16 cellular contexts compared by ENCODE assay signal in the genomic region with DNA sequence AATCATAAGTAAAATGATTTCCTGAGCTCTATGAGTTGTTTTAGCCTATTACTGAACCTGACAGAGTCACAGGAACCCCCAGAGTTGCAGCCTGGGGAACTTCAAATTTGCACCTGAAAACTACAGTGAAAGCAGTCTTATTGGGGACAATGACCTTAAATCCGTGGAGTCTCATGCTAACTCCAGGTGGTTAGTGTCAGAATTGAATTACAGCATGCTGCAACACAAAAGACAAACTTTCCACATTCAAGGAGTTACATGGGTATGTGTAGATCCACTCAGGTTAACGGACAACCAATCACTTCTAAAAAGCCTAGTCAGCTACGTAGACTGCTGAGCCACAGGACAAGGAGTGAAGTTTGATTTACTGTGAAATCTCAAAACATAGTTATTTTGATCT. TPM values are rescaled to one million over a fixed set of nuclear protein-coding genes. Genes with fewer than 3 reads are reported as not detected.
DNase-seq lines count a peak whose midpoint lies in the region; ATAC-seq and TF ChIP-seq lines count a peak whose summit lies in the region.
"Had no signal": no experiment of that assay in that cellular context is flagged by ENCODE, and none has a peak within 500 bp of the region (broad histone marks: within the 10 kb centered on the region; RNA-seq: fewer than 3 reads in every experiment).

No MANE protein-coding gene starts in this region.

- H3K9me3 ChIP-seq in HUES6 (ENCODE audit: control insufficient read depth, insufficient read depth, low read depth, low read length) (no peaks in the 10 kb centered on the region), endodermal cell (ENCODE audit: control insufficient read depth, low read length) (no peaks in the 10 kb centered on the region), uterus (no peaks in the 10 kb centered on the region)

- H3K9me3 Mint-ChIP-seq in endodermal cell, result no peaks in the 10 kb centered on the region
- H3K9me3 Mint-ChIP-seq: CD8-positive, alpha-beta memory T cell had no signal

- peaks cover 32% of the 10 kb centered on the region for H3K4me1 Mint-ChIP-seq in endodermal cell

- H3K27me3 Mint-ChIP-seq in endodermal cell (ENCODE audit: insufficient read depth), result no peaks in the 10 kb centered on the region
- H3K27me3 Mint-ChIP-seq: CD8-positive, alpha-beta memory T cell had no signal

- DNase-seq in endodermal cell (peak; percentile 60), iPS-NIHi11 (ENCODE audit: low spot score) (peak; percentile 28), NCI-H2196 (lab: John Stamatoyannopoulos, UW; ENCODE audit: unreplicated experiment) (no peak), uterus (no peak)
- no peak for DNase-seq in activated CD4-positive, alpha-beta T cell treated with anti-CD3 and anti-CD28 coated beads for 48 hours
- DNase-seq: C1 segment of cervical spinal cord; CD8-positive, alpha-beta memory T cell; KBM-7; NCI-H1105; NCI-H1694; NCI-H510A; NCI-H82; PC-9 had no signal

- H3K9ac ChIP-seq in HUES6 (ENCODE audit: low read length) (peak overlapping the region; percentile 3), endodermal cell (ENCODE audit: extremely low read depth, low read length, poor library complexity, severe bottlenecking) (no peak overlapping the region)

- TF ChIP-seq POLR2A in uterus (IDR thresholded peaks at IDR 0.05), result no peak

- H3K27me3 ChIP-seq in HUES6 (ENCODE audit: control insufficient read depth, insufficient read depth, low read length) (no peaks in the 10 kb centered on the region), endodermal cell (ENCODE audit: control insufficient read depth, insufficient read depth, low read length, poor library complexity, severe bottlenecking) (no peaks in the 10 kb centered on the region), uterus (no peaks in the 10 kb centered on the region)

- peaks cover 40% of the 10 kb centered on the region for H3K4me1 ChIP-seq in HUES6 (ENCODE audit: control insufficient read depth, insufficient read depth, low read length)
- H3K4me1 ChIP-seq in endodermal cell (ENCODE audit: control insufficient read depth, insufficient read depth, low read length), result peaks cover 8% of the 10 kb centered on the region
- no peaks in the 10 kb centered on the region for H3K4me1 ChIP-seq in uterus

- H3K4me3 Mint-ChIP-seq in endodermal cell, result peak overlapping the region; percentile 33
- H3K4me3 Mint-ChIP-seq: CD8-positive, alpha-beta memory T cell had no signal

- TF ChIP-seq CTCF in endodermal cell (conservative IDR thresholded peaks at IDR 0.05) (no peak), uterus (IDR thresholded peaks at IDR 0.05) (no peak)

- H3K36me3 ChIP-seq in HUES6 (ENCODE audit: control insufficient read depth, insufficient read depth, low read length) (no peaks in the 10 kb centered on the region), endodermal cell (ENCODE audit: control insufficient read depth, insufficient read depth, low read length) (peaks cover 40% of the 10 kb centered on the region), uterus (no peaks in the 10 kb centered on the region)

- peak overlapping the region; percentile 84 for H3K27ac Mint-ChIP-seq in endodermal cell
- H3K27ac Mint-ChIP-seq: CD8-positive, alpha-beta memory T cell had no signal

- peak overlapping the region; percentile 95 for H3K27ac ChIP-seq in HUES6 (ENCODE audit: low read depth, low read length)
- H3K27ac ChIP-seq in endodermal cell (ENCODE audit: low read depth, low read length), result no peak overlapping the region
- H3K27ac ChIP-seq in uterus, result no peak overlapping the region
- H3K27ac ChIP-seq: HL-60, PC-9 had no signal

- peaks cover 15% of the 10 kb centered on the region for H3K36me3 Mint-ChIP-seq in endodermal cell (ENCODE audit: low read depth)

- intact Hi-C loops in uterus (cut with DNase I; ENCODE audit: low total_unique reads), result no loop called here

- no peak for ATAC-seq in HG03025 (IDR thresholded peaks at IDR 0.05; ENCODE audit: low FRiP score, unreplicated experiment)

- H3K4me3 ChIP-seq in HUES6 (ENCODE audit: low read depth, low read length) (peak overlapping the region; percentile 41), endodermal cell (ENCODE audit: low read length) (peak overlapping the region; percentile 9), uterus (no peak overlapping the region)
- H3K4me3 ChIP-seq: PC-9 had no signal

- WGBS in endodermal cell (ENCODE audit: insufficient coverage in 1 of 2, insufficient read length in 1 of 2), 2 experiments, result 13 to 27% methylated on average over 1 to 3 of the region's 3 CpGs

RNA-seq across cellular contexts. Expression of a gene that starts 49.7 kb away (rescaled TPM):
- total RNA-seq in endodermal cell, result 100 to 1,000 TPM in 1 of 2 donors, 10 to 100 TPM in 1; 29.0 to 100 TPM
- 30.1 TPM for polyA plus RNA-seq in endodermal cell (2013, experiment 1 of 2)
- 26.8 TPM for polyA plus RNA-seq in endodermal cell (2013, experiment 2 of 2)
- 100 to 1,000 TPM in 3 of 4 donors, 10 to 100 TPM in 1; 83.4 to 297 (median 175) TPM for total RNA-seq in uterus

Comparison
In these comparisons a context has a peak if more than half of its experiments do, and no peak if none do; other contexts are left out.
1. H3K4me3 ChIP-seq: peak in HUES6 (single experiment) and endodermal cell (single experiment); none in uterus (0 of 2).
2. DNase-seq: peak in endodermal cell (single experiment) and iPS-NIHi11 (single experiment); none in activated CD4-positive, alpha-beta T cell treated with anti-CD3 and anti-CD28 coated beads for 48 hours (single experiment), NCI-H2196 (single experiment) and uterus (0 of 2).